ENCODE assay signal across 9 cellular contexts in genomic region chr2:73212448-73213176, GRCh38. TPM values are rescaled to one million over a fixed set of nuclear protein-coding genes. Genes with fewer than 3 reads are reported as not detected.
DNase-seq lines count a peak whose midpoint lies in the region; ATAC-seq, FAIRE-seq and TF ChIP-seq lines count a peak whose summit lies in the region.
"Had no signal": no experiment of that assay in that cellular context is flagged by ENCODE, and none has a peak within 500 bp of the region (broad histone marks: within the 10 kb centered on the region; RNA-seq: fewer than 3 reads in every experiment).

No MANE protein-coding gene starts in this region.

- POLR2A ChIA-PET in SK-N-SH (lab: Yijun Ruan, JAX) = interaction anchor here (2.4 kb wide), 1 partner anchor 22 kb away, joined by 8 read pairs; the partner anchor contains the start of gene CCT7

- H3K4me1 ChIP-seq in SK-N-SH (ENCODE audit: control insufficient read depth in 1 of 2, insufficient read depth in 2 of 2, low read depth in 1 of 2, low read length in 1 of 2) (peaks cover 3 to 10% of the 10 kb centered on the region in 2 experiments; a peak in 2 of 4 replicates), prostate gland (replicated peaks) (no peaks in the 10 kb centered on the region)

- H3K27ac Mint-ChIP-seq in activated naive CD4-positive, alpha-beta T cell treated with anti-CD3 and anti-CD28 coated beads, Interleukin-2, amount 50 U/mL, for 72 hours = no peak overlapping the region

- H3K79me2 ChIP-seq in SK-N-SH (ENCODE audit: insufficient read depth) = peaks cover 33% of the 10 kb centered on the region

- no peak overlapping the region; a peak in 1 of 4 replicates for H3K4me3 ChIP-seq in SK-N-SH (ENCODE audit: low read depth in 2 of 2, low read length in 1 of 2)
- H3K4me3 ChIP-seq in prostate gland = no peak overlapping the region

- H3K27me3 ChIP-seq in SK-N-SH (ENCODE audit: insufficient read depth) = no peaks in the 10 kb centered on the region; the same call in 1 of the 2 replicates
- H3K27me3 ChIP-seq in prostate gland (replicated peaks; ENCODE audit: insufficient read depth) = no peaks in the 10 kb centered on the region

- CTCF ChIA-PET in SK-N-SH (lab: Yijun Ruan, JAX) = interaction anchor here (0.6 to 8.6 kb wide), 42 partner anchors 9 to 443 kb away, joined by 3 to 74 read pairs (median 4); partner anchors contain the start of genes CCT7, NOTO, PRADC1 and SFXN5

- H3K9me3 ChIP-seq in SK-N-SH (no peaks in the 10 kb centered on the region), prostate gland (no peaks in the 10 kb centered on the region)

- FAIRE-seq in urothelium cell line (lab: Jason Lieb, UNC) = no peak

- peak; percentile 42 for DNase-seq in NCI-H1092 (lab: John Stamatoyannopoulos, UW)
- peak; percentile 89 for DNase-seq in SK-N-SH
- peak; percentile 76 to 80 for DNase-seq in activated naive CD4-positive, alpha-beta T cell treated with anti-CD3 and anti-CD28 coated beads, Interleukin-2, amount 50 U/mL, for 72 hours (ENCODE audit: low spot score in 2 of 2)
- DNase-seq in Right ventricle myocardium inferior (ENCODE audit: missing footprints) = no peak
- peak; percentile 36 for DNase-seq in prostate gland (ENCODE audit: low spot score)
- peak; percentile 89 for DNase-seq in urothelium cell line (ENCODE audit: low spot score)

- no peaks in the 10 kb centered on the region for H4K20me1 ChIP-seq in SK-N-SH (ENCODE audit: insufficient read depth)

- no peak for TF ChIP-seq POLR2A in prostate gland (IDR thresholded peaks at IDR 0.05)

- H3K9ac ChIP-seq in SK-N-SH = no peak overlapping the region

- no peaks in the 10 kb centered on the region for H3K36me3 ChIP-seq in SK-N-SH (replicated peaks in 1 of 2; ENCODE audit: control insufficient read depth in 1 of 2, insufficient read depth in 2 of 2, low read length in 1 of 2)
- H3K36me3 ChIP-seq in prostate gland = no peaks in the 10 kb centered on the region

- TF ChIP-seq EP300 in SK-N-SH (IDR thresholded peaks at IDR 0.05; ENCODE audit: borderline replicate concordance in 1 of 2, low read depth in 1 of 2, low read length in 1 of 2) = no peak

- ATAC-seq in HG02610 (IDR thresholded peaks at IDR 0.05; ENCODE audit: unreplicated experiment) (peak; percentile 66), Right ventricle myocardium inferior (peak; percentile 73)
- peak; percentile 72 to 76 for ATAC-seq in activated naive CD4-positive, alpha-beta T cell treated with anti-CD3 and anti-CD28 coated beads, Interleukin-2, amount 50 U/mL, for 72 hours

- H3K9me3 Mint-ChIP-seq in activated naive CD4-positive, alpha-beta T cell treated with anti-CD3 and anti-CD28 coated beads, Interleukin-2, amount 50 U/mL, for 72 hours = no peaks in the 10 kb centered on the region

- WGBS in SK-N-SH (ENCODE audit: low lambda C conversion rate) = 47% methylated on average over 20 of the region's 20 CpGs
- WGBS in prostate gland = 58% methylated on average over 20 of the region's 20 CpGs

- peak overlapping the region; percentile 43; the same call in 1 of the 2 replicates for H3K4me2 ChIP-seq in SK-N-SH

- H3K9me2 ChIP-seq in SK-N-SH = no peaks in the 10 kb centered on the region

- peak overlapping the region; percentile 59; the same call in 1 of the 2 replicates for H2AFZ ChIP-seq in SK-N-SH (ENCODE audit: low read depth)

- peaks cover 6 to 7% of the 10 kb centered on the region in 2 donors for H3K36me3 Mint-ChIP-seq in activated naive CD4-positive, alpha-beta T cell treated with anti-CD3 and anti-CD28 coated beads, Interleukin-2, amount 50 U/mL, for 72 hours

- peak; percentile 69 for TF ChIP-seq RAD21 in SK-N-SH (IDR thresholded peaks at IDR 0.05; ENCODE audit: low read length)

- H3K27ac ChIP-seq in SK-N-SH (ENCODE audit: low read depth in 2 of 2, low read length in 1 of 2) (peak overlapping the region in 1 of 2 experiments; percentile 47; a peak in 1 of 4 replicates), prostate gland (no peak overlapping the region)

- TF ChIP-seq CTCF in GM12872 (IDR thresholded peaks at IDR 0.05; ENCODE audit: insufficient read depth, low read depth, low read length) (peak; percentile 98), SK-N-SH (IDR thresholded peaks at IDR 0.05) (peak; percentile 91), prostate gland (IDR thresholded peaks at IDR 0.05) (peak; percentile 60 to 80 (median 66))

- H3F3A ChIP-seq in SK-N-SH (replicated peaks; ENCODE audit: insufficient read depth) = peaks cover 14% of the 10 kb centered on the region

- intact Hi-C loops in Right ventricle myocardium inferior (cut with DNase I) (no loop called here), prostate gland (cut with DNase I) (no loop called here)

TF ChIP-seq in SK-N-SH, 30 proteins besides CTCF, POLR2A, EP300 and RAD21:
- TF ChIP-seq MXI1 (IDR thresholded peaks at IDR 0.05; ENCODE audit: low read depth, low read length) (0 out of 2 replicates have a peak, but pooled peaks have one; percentile 22), CHD2 (IDR thresholded peaks at IDR 0.05; ENCODE audit: low read length, partially characterized antibody) (peak; percentile 58), GABPA (IDR thresholded peaks at IDR 0.05; ENCODE audit: low read depth) (no peak), SMC3 (IDR thresholded peaks at IDR 0.05; ENCODE audit: low read depth, low read length) (peak; percentile 72)

RNA-seq across cellular contexts. Expression of gene SMYD5, which starts 1.4 kb away (rescaled TPM):
- 21.4 and 22.2 TPM in 2 replicates for polyA plus RNA-seq in SK-N-SH (2012; rRNA removed)
- polyA plus RNA-seq in SK-N-SH (2012; cell fraction: cytosol; rRNA removed) = 12.1 and 16.2 TPM in 2 replicates
- 63.9 and 65.0 TPM in 2 replicates for polyA plus RNA-seq in SK-N-SH (2012; cell fraction: nucleus; rRNA removed)
- total RNA-seq in activated naive CD4-positive, alpha-beta T cell treated with anti-CD3 and anti-CD28 coated beads, Interleukin-2, amount 50 U/mL, for 72 hours = 10 to 100 TPM; 36.0 to 41.1 TPM
- total RNA-seq in Right ventricle myocardium inferior (16.8 TPM), prostate gland (10 to 100 TPM; 12.5 to 36.6 TPM)

RNA-seq across cellular contexts. Expression of gene NOTO, which starts 10.2 kb away (rescaled TPM):
- polyA plus RNA-seq in SK-N-SH (2012; rRNA removed) = not detected in 2 replicates
- polyA plus RNA-seq in SK-N-SH (2012; cell fraction: cytosol; rRNA removed) = not detected in 2 replicates
- polyA plus RNA-seq in SK-N-SH (2012; cell fraction: nucleus; rRNA removed) = not detected in 2 replicates
- total RNA-seq in activated naive CD4-positive, alpha-beta T cell treated with anti-CD3 and anti-CD28 coated beads, Interleukin-2, amount 50 U/mL, for 72 hours = not detected
- total RNA-seq in Right ventricle myocardium inferior (not detected), prostate gland (not detected)
- total RNA-seq: skeletal muscle tissue had no signal

RNA-seq across cellular contexts. Expression of gene PRADC1, which starts 20.4 kb away (rescaled TPM):
- 8.5 and 9.6 TPM in 2 replicates for polyA plus RNA-seq in SK-N-SH (2012; rRNA removed)
- 5.1 and 7.9 TPM in 2 replicates for polyA plus RNA-seq in SK-N-SH (2012; cell fraction: cytosol; rRNA removed)
- polyA plus RNA-seq in SK-N-SH (2012; cell fraction: nucleus; rRNA removed) = 3.3 and 3.7 TPM in 2 replicates
- 10 to 100 TPM; 11.5 to 24.7 TPM for total RNA-seq in activated naive CD4-positive, alpha-beta T cell treated with anti-CD3 and anti-CD28 coated beads, Interleukin-2, amount 50 U/mL, for 72 hours
- total RNA-seq in Right ventricle myocardium inferior = 88.3 TPM
- 10 to 100 TPM; 21.4 to 26.3 TPM for total RNA-seq in prostate gland

RNA-seq across cellular contexts. Expression of gene CCT7, which starts 21.5 kb away (rescaled TPM):
- polyA plus RNA-seq in SK-N-SH (2012; rRNA removed) = 369 and 405 TPM in 2 replicates
- polyA plus RNA-seq in SK-N-SH (2012; cell fraction: cytosol; rRNA removed) = 361 and 401 TPM in 2 replicates
- polyA plus RNA-seq in SK-N-SH (2012; cell fraction: nucleus; rRNA removed) = 236 TPM in 2 replicates
- total RNA-seq in activated naive CD4-positive, alpha-beta T cell treated with anti-CD3 and anti-CD28 coated beads, Interleukin-2, amount 50 U/mL, for 72 hours = 100 to 1,000 TPM; 417 to 503 TPM
- 212 TPM for total RNA-seq in Right ventricle myocardium inferior
- total RNA-seq in prostate gland = 100 to 1,000 TPM; 206 to 242 TPM
